In the genomic region with DNA sequence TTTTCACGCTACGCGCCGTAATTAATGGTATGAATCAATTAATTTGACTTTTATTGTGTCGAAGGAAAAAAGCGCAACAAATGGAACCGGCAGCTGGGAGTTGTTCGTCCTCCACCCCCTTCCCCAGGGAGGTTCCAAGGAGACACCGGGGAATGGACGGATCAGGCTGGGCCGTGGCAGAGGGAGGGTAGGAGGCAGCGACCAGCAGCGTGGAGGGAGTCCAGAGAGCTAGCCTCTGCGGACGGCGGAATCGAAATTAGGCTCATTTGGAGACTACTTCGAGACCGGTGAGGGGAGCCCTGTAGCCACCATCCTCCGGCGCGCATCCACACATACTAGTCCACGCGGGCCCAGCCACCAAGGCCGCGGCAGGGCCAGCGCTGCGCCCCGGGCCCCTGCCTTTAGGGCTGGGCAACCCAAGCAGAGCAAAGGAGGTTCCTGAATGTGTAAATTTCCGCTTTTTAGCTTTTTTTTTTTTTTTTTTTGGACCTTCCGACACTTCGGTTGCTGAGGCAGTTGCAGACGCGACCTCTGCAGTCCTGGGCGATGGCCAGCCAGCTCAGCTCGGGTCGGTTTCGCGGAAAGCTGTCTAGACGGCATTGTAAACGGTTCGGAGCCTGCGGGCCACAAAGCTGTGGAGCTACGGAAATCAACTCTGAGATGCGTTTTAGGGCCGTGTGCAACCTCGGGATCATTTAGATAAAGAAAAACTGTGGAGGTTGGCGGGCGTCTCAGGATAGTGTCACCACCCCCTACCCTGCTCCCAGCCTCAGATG, we compare ENCODE assay signal across 15 cellular contexts. TPM values are rescaled to one million over a fixed set of nuclear protein-coding genes. Genes with fewer than 3 reads are reported as not detected.
DNase-seq lines count a peak whose midpoint lies in the region; ATAC-seq, FAIRE-seq and TF ChIP-seq lines count a peak whose summit lies in the region.
"Had no signal": no experiment of that assay in that cellular context is flagged by ENCODE, and none has a peak within 500 bp of the region (broad histone marks: within the 10 kb centered on the region; RNA-seq: fewer than 3 reads in every experiment).

No MANE protein-coding gene starts in this region.

- in situ Hi-C loops in HepG2 (cut with HindIII; ENCODE audit: extremely low pct_ligation_motif_present, low pct_unique_long_range_greater_than_20kb): no loop called here

- H3K4me1 ChIP-seq in HepG2 (ENCODE audit: insufficient read depth, low read length): peaks cover 8% of the 10 kb centered on the region; the same call in 1 of the 2 replicates
- peaks cover 0 to 25% (median 2%) of the 10 kb centered on the region in 4 donors for H3K4me1 ChIP-seq in right lobe of liver

- TF ChIP-seq POLR2A in HepG2 (IDR thresholded peaks at IDR 0.05; ENCODE audit: insufficient read depth in 1 of 2, low read depth in 2 of 2, low read length in 2 of 2): no peak
- no peak for TF ChIP-seq POLR2A in right lobe of liver (IDR thresholded peaks at IDR 0.05)

- no peak for TF ChIP-seq CTCF in HepG2 (CRISPR knock-in tag; IDR thresholded peaks at IDR 0.05)
- TF ChIP-seq CTCF in right lobe of liver (IDR thresholded peaks at IDR 0.05): no peak

- no peak overlapping the region for H2AFZ ChIP-seq in HepG2 (ENCODE audit: low read length)

- POLR2A ChIA-PET in HepG2 (lab: Yijun Ruan, JAX): interaction anchor here (0.6 kb wide), 1 partner anchor 146 kb away, joined by 3 read pairs; no protein-coding TSS in a partner anchor

- H3K27me3 ChIP-seq in HepG2 (ENCODE audit: control insufficient read depth in 1 of 2, insufficient read depth in 2 of 2, low read length in 2 of 2) (peaks cover 9 to 50% of the 10 kb centered on the region in 2 experiments), right lobe of liver (peaks cover 32 to 80% of the 10 kb centered on the region in 2 donors)

- no peak overlapping the region for H3K27ac ChIP-seq in HepG2 (ENCODE audit: extremely low read length, insufficient read depth, low read length)
- no peak overlapping the region for H3K27ac ChIP-seq in right lobe of liver
- H3K27ac ChIP-seq: gastrocnemius medialis, spleen had no signal

- intact Hi-C loops in HepG2 (cut with micrococcal nuclease; ENCODE audit: unreplicated experiment) (no loop called here), right lobe of liver (cut with DNase I) (loop anchor here in 1 of 2 donors (10.0 kb wide), 1 partner anchor 115 kb away; no protein-coding TSS in a partner anchor)

- H3K9ac ChIP-seq in HepG2 (ENCODE audit: insufficient read depth, low read depth, low read length): no peak overlapping the region

- WGBS in HepG2 (ENCODE audit: low lambda C conversion rate): 55% methylated on average over 47 of the region's 49 CpGs
- WGBS in right lobe of liver (ENCODE audit: insufficient coverage, low coverage, low lambda C conversion rate, missing lambda C conversion rate): 11% methylated on average over 35 of the region's 49 CpGs

- no TSS peak for BruUV-seq in HepG2 (replicated peaks; lab: Mats Ljungman, UMichigan)

- no peaks in the 10 kb centered on the region for H3K9me3 ChIP-seq in HepG2 (ENCODE audit: low read length)
- no peaks in the 10 kb centered on the region for H3K9me3 ChIP-seq in right lobe of liver
- H3K9me3 ChIP-seq: gastrocnemius medialis had no signal

- ATAC-seq in HepG2 (no peak), right lobe of liver (no peak), HG03565 (IDR thresholded peaks at IDR 0.05; ENCODE audit: unreplicated experiment) (no peak), GM21515 (IDR thresholded peaks at IDR 0.05; ENCODE audit: unreplicated experiment) (no peak), GM18519 (IDR thresholded peaks at IDR 0.05; ENCODE audit: low FRiP score, unreplicated experiment) (no peak)
- ATAC-seq: gastrocnemius medialis had no signal

- no peak overlapping the region for H3K4me3 ChIP-seq in HepG2 (replicated peaks in 1 of 3; ENCODE audit: insufficient read depth in 1 of 3, low read depth in 2 of 3, low read length in 3 of 3)
- H3K4me3 ChIP-seq in right lobe of liver: no peak overlapping the region

- H4K20me1 ChIP-seq in HepG2 (ENCODE audit: insufficient read depth, low read length): no peaks in the 10 kb centered on the region; the same call in 1 of the 2 replicates

- no peaks in the 10 kb centered on the region for H3K79me2 ChIP-seq in HepG2 (ENCODE audit: insufficient read depth, low read length)

- TF ChIP-seq EP300 in HepG2 (IDR thresholded peaks at IDR 0.05; ENCODE audit: low read depth in 2 of 2, low read length in 2 of 2): no peak
- no peak for TF ChIP-seq EP300 in HepG2 (CRISPR knock-in tag; IDR thresholded peaks at IDR 0.05; ENCODE audit: borderline replicate concordance)

- no peak for FAIRE-seq in HepG2 (lab: Jason Lieb, UNC)
- FAIRE-seq: colon had no signal

- no peak for TF ChIP-seq RAD21 in HepG2 (CRISPR knock-in tag; IDR thresholded peaks at IDR 0.05)

- H3K36me3 ChIP-seq in HepG2 (replicated peaks in 1 of 2; ENCODE audit: control insufficient read depth in 1 of 2, insufficient read depth in 2 of 2, low read length in 2 of 2) (no peaks in the 10 kb centered on the region), right lobe of liver (no peaks in the 10 kb centered on the region)
- H3K36me3 ChIP-seq: gastrocnemius medialis, spleen had no signal

- H3K4me2 ChIP-seq in HepG2 (ENCODE audit: low read depth, low read length): no peak overlapping the region

- DNase-seq in HepG2 (ENCODE audit: low spot score) (no peak), right lobe of liver (no peak), islet precursor cell (peak; percentile 66), hippocampal formation (lab: John Stamatoyannopoulos, UW) (no peak)
- DNase-seq in activated T-cell treated with anti-CD3 and anti-CD28 coated beads, Interleukin-2, amount 50 U/mL, for 48 hours: peak; percentile 41 to 43
- DNase-seq: AML-193, gastrocnemius medialis, midbrain, NCI-H1105, spleen had no signal

- CTCF ChIA-PET in HepG2 (lab: Yijun Ruan, JAX; ENCODE audit: low intra/inter-chr PET ratio, low total read pairs): no interaction called here

TF ChIP-seq in HepG2, 621 proteins besides CTCF, POLR2A, EP300 and RAD21:
- TF ChIP-seq EZH2 (conservative IDR thresholded peaks at IDR 0.05; ENCODE audit: low read depth, low read length): peak; percentile 37; the same call in 1 of the 2 replicates
- TF ChIP-seq SP5 (CRISPR knock-in tag; IDR thresholded peaks at IDR 0.05; ENCODE audit: borderline replicate concordance, low read depth): no peak
TF ChIP-seq in HepG2: peak in this region for 1.

RNA-seq across cellular contexts. Expression of a gene that starts 2.2 kb away (rescaled TPM):
- total RNA-seq in HepG2 (2016; rRNA removed; fragmentation: Illumina TruSeq; extraction: Trizol) (not detected in 2 replicates), right lobe of liver (under 1 TPM in 1 of 6 experiments, not detected in 5; 0.12 TPM)
- not detected in 2 replicates for total RNA-seq in HepG2 (2016; cell fraction: cytosol; rRNA removed; fragmentation: Illumina TruSeq; extraction: Trizol; ENCODE audit: low read depth)
- not detected in 2 replicates for total RNA-seq in HepG2 (2016; cell fraction: insoluble cytoplasmic fraction; rRNA removed; fragmentation: Illumina TruSeq; extraction: Trizol)
- total RNA-seq in HepG2 (2016; cell fraction: membrane; rRNA removed; fragmentation: Illumina TruSeq; extraction: Trizol): not detected in 2 replicates
- total RNA-seq in HepG2 (2016; cell fraction: nucleus; rRNA removed; fragmentation: Illumina TruSeq; extraction: Trizol): not detected in 2 replicates
- not detected in 2 replicates for polyA plus RNA-seq in HepG2 (2011; rRNA removed)
- polyA plus RNA-seq in HepG2 (2011; cell fraction: cytosol; rRNA removed): not detected in 2 replicates
- polyA plus RNA-seq in HepG2 (2011; cell fraction: nucleus; rRNA removed): not detected in 2 replicates
- not detected in 2 replicates for polyA plus RNA-seq in HepG2 (2012)
- not detected in 2 replicates for polyA plus RNA-seq in HepG2 (2016; cell fraction: cytosol; fragmentation: Illumina TruSeq; extraction: Trizol; ENCODE audit: low read depth)
- polyA plus RNA-seq in HepG2 (2016; cell fraction: insoluble cytoplasmic fraction; fragmentation: Illumina TruSeq; extraction: Trizol; ENCODE audit: low read depth): not detected in 2 replicates
- not detected in 2 replicates for polyA plus RNA-seq in HepG2 (2016; cell fraction: membrane; fragmentation: Illumina TruSeq; extraction: Trizol; ENCODE audit: low read depth)
- polyA plus RNA-seq in HepG2 (2016; cell fraction: nucleus; fragmentation: Illumina TruSeq; extraction: Trizol; ENCODE audit: insufficient read depth, low read depth): not detected in 2 replicates
- not detected in 2 replicates for polyA minus RNA-seq in HepG2 (2011; rRNA and poly(A)+ RNA removed; ENCODE audit: low replicate concordance)
- polyA minus RNA-seq in HepG2 (2011; cell fraction: cytosol; rRNA and poly(A)+ RNA removed): not detected in 2 replicates
- polyA minus RNA-seq in HepG2 (2011; cell fraction: nucleus; rRNA and poly(A)+ RNA removed): not detected in 2 replicates
- total RNA-seq: activated T-helper 2 cell treated with anti-CD3 and anti-CD28 coated beads, Interferon-gamma antibody, Interleukin-2, Interleukin-4, amounts not matched to agents 10 μg/mL and 5 μg/mL and 100 μg/mL, durations not matched to agents 14 hours and 24 hours and 36 hours had no signal

RNA-seq across cellular contexts. Expression of a gene that starts 47.2 kb away (rescaled TPM):
- total RNA-seq in HepG2 (2016; rRNA removed; fragmentation: Illumina TruSeq; extraction: Trizol) (4.5 and 8.1 TPM in 2 replicates), right lobe of liver (1 to 10 TPM; 5.5 to 7.7 (median 6.1) TPM)
- total RNA-seq in HepG2 (2016; cell fraction: cytosol; rRNA removed; fragmentation: Illumina TruSeq; extraction: Trizol; ENCODE audit: low read depth): 1.4 and 2.8 TPM in 2 replicates
- 4.9 and 8.6 TPM in 2 replicates for total RNA-seq in HepG2 (2016; cell fraction: insoluble cytoplasmic fraction; rRNA removed; fragmentation: Illumina TruSeq; extraction: Trizol)
- total RNA-seq in HepG2 (2016; cell fraction: membrane; rRNA removed; fragmentation: Illumina TruSeq; extraction: Trizol): 3.1 and 3.9 TPM in 2 replicates
- 14.7 and 17.1 TPM in 2 replicates for total RNA-seq in HepG2 (2016; cell fraction: nucleus; rRNA removed; fragmentation: Illumina TruSeq; extraction: Trizol)
- polyA plus RNA-seq in HepG2 (2011; rRNA removed): 4.4 and 6.8 TPM in 2 replicates
- polyA plus RNA-seq in HepG2 (2011; cell fraction: cytosol; rRNA removed): 2.0 and 3.2 TPM in 2 replicates
- polyA plus RNA-seq in HepG2 (2011; cell fraction: nucleus; rRNA removed): 3.6 and 4.7 TPM in 2 replicates
- polyA plus RNA-seq in HepG2 (2012): 5.5 and 6.3 TPM in 2 replicates
- polyA plus RNA-seq in HepG2 (2016; cell fraction: cytosol; fragmentation: Illumina TruSeq; extraction: Trizol; ENCODE audit: low read depth): 1.6 and 1.7 TPM in 2 replicates
- 4.7 and 5.3 TPM in 2 replicates for polyA plus RNA-seq in HepG2 (2016; cell fraction: insoluble cytoplasmic fraction; fragmentation: Illumina TruSeq; extraction: Trizol; ENCODE audit: low read depth)
- 2.3 and 2.7 TPM in 2 replicates for polyA plus RNA-seq in HepG2 (2016; cell fraction: membrane; fragmentation: Illumina TruSeq; extraction: Trizol; ENCODE audit: low read depth)
- polyA plus RNA-seq in HepG2 (2016; cell fraction: nucleus; fragmentation: Illumina TruSeq; extraction: Trizol; ENCODE audit: insufficient read depth, low read depth): 19.6 and 21.1 TPM in 2 replicates
- 3.0 and 7.1 TPM in 2 replicates for polyA minus RNA-seq in HepG2 (2011; rRNA and poly(A)+ RNA removed; ENCODE audit: low replicate concordance)
- polyA minus RNA-seq in HepG2 (2011; cell fraction: cytosol; rRNA and poly(A)+ RNA removed): 3.1 and 3.4 TPM in 2 replicates
- polyA minus RNA-seq in HepG2 (2011; cell fraction: nucleus; rRNA and poly(A)+ RNA removed): 12.0 and 16.0 TPM in 2 replicates

Comparison
In these comparisons a context has a peak if more than half of its experiments do, and no peak if none do; other contexts are left out.
1. DNase-seq: peak in activated T-cell treated with anti-CD3 and anti-CD28 coated beads, Interleukin-2, amount 50 U/mL, for 48 hours (2 of 2) and islet precursor cell (single experiment); none in HepG2 (single experiment), right lobe of liver (0 of 3) and hippocampal formation (0 of 2).